Comparison of ENCODE assay signal across 10 cellular contexts in the genomic region with DNA sequence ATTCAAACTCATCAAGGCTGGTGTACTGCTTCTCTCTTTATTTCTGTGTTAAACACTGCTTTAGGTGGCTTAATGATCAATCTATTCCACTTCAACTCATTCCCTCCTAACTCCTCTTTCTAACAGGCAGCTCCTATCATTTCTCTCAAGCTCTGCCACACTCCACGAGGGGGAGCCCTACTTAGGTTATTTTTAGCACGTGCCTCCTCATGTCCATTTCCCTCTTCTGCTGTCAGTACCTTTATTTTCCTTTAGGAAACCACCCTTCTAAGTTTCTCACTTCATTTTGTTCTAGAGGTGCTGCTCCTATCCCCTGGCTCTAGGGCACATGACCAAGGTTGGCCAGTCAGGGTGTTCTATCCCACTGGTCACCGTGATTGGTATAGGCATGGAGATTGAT. TPM values are rescaled to one million over a fixed set of nuclear protein-coding genes. Genes with fewer than 3 reads are reported as not detected.
DNase-seq lines count a peak whose midpoint lies in the region; ATAC-seq and TF ChIP-seq lines count a peak whose summit lies in the region.
"Had no signal": no experiment of that assay in that cellular context is flagged by ENCODE, and none has a peak within 500 bp of the region (broad histone marks: within the 10 kb centered on the region; RNA-seq: fewer than 3 reads in every experiment).

No MANE protein-coding gene starts in this region.

- H3K4me3 ChIP-seq in RWPE2 (ENCODE audit: severe bottlenecking) (no peak overlapping the region), kidney epithelial cell (ENCODE audit: low read depth, low read length) (no peak overlapping the region)

- H3K36me3 Mint-ChIP-seq in activated CD8-positive, alpha-beta memory T cell treated with anti-CD3 and anti-CD28 coated beads, Interleukin-2, amount 10 ng/mL, durations not matched to agents 7 days and 5 days: no peaks in the 10 kb centered on the region

- H3K4me1 Mint-ChIP-seq in activated CD8-positive, alpha-beta memory T cell treated with anti-CD3 and anti-CD28 coated beads, Interleukin-2, amount 10 ng/mL, durations not matched to agents 7 days and 5 days: no peaks in the 10 kb centered on the region

- H3K36me3 ChIP-seq in RWPE2 (ENCODE audit: low read depth) (no peaks in the 10 kb centered on the region), kidney epithelial cell (ENCODE audit: control insufficient read depth, insufficient read depth, low read length) (no peaks in the 10 kb centered on the region)

- no peaks in the 10 kb centered on the region for H3K27me3 ChIP-seq in RWPE2 (ENCODE audit: insufficient read depth, poor library complexity, severe bottlenecking)
- H3K27me3 ChIP-seq in kidney epithelial cell (ENCODE audit: control insufficient read depth, insufficient read depth, low read length): no peaks in the 10 kb centered on the region

- no peak overlapping the region for H3K4me3 Mint-ChIP-seq in activated CD8-positive, alpha-beta memory T cell treated with anti-CD3 and anti-CD28 coated beads, Interleukin-2, amount 10 ng/mL, durations not matched to agents 7 days and 5 days
- H3K4me3 Mint-ChIP-seq: dendritic cell treated with granulocyte-macrophage colony-stimulating factor and Interleukin-4, amounts not matched to agents 40 ng/mL and 50 ng/mL, for 4 days had no signal

- no peak overlapping the region for H3K27ac ChIP-seq in RWPE2 (ENCODE audit: poor library complexity, severe bottlenecking)

- DNase-seq in DMS153 (lab: John Stamatoyannopoulos, UW) (peak; percentile 28), HK-2 (ENCODE audit: unreplicated experiment) (peak; percentile 24), RWPE2 (ENCODE audit: low spot score) (no peak), kidney epithelial cell (ENCODE audit: low read depth) (no peak)
- no peak for DNase-seq in activated CD8-positive, alpha-beta memory T cell treated with anti-CD3 and anti-CD28 coated beads, Interleukin-2, amount 50 U/mL, for 48 hours
- no peak for DNase-seq in activated CD8-positive, alpha-beta memory T cell treated with anti-CD3 and anti-CD28 coated beads, Interleukin-2, amount 10 ng/mL, durations not matched to agents 7 days and 5 days

- no peaks in the 10 kb centered on the region for H3K9me3 ChIP-seq in RWPE2 (ENCODE audit: severe bottlenecking)

- no peaks in the 10 kb centered on the region for H3K27me3 Mint-ChIP-seq in activated CD8-positive, alpha-beta memory T cell treated with anti-CD3 and anti-CD28 coated beads, Interleukin-2, amount 10 ng/mL, durations not matched to agents 7 days and 5 days

- TF ChIP-seq CTCF in RWPE2 (IDR thresholded peaks at IDR 0.05; ENCODE audit: poor library complexity, severe bottlenecking): peak; percentile 53
- TF ChIP-seq CTCF in kidney epithelial cell (IDR thresholded peaks at IDR 0.05; ENCODE audit: insufficient read depth, low read length, poor library complexity, severe bottlenecking): peak; percentile 48

- H3K27ac Mint-ChIP-seq in activated CD8-positive, alpha-beta memory T cell treated with anti-CD3 and anti-CD28 coated beads, Interleukin-2, amount 10 ng/mL, durations not matched to agents 7 days and 5 days: no peak overlapping the region
- H3K27ac Mint-ChIP-seq: dendritic cell treated with granulocyte-macrophage colony-stimulating factor and Interleukin-4, amounts not matched to agents 40 ng/mL and 50 ng/mL, for 4 days had no signal

- CTCF ChIA-PET in activated CD8-positive, alpha-beta memory T cell treated with anti-CD3 and anti-CD28 coated beads, Interleukin-2, amount 10 ng/mL, durations not matched to agents 7 days and 5 days (lab: Charles Lee): no interaction called here

- peaks cover 3% of the 10 kb centered on the region for H3K9me3 Mint-ChIP-seq in activated CD8-positive, alpha-beta memory T cell treated with anti-CD3 and anti-CD28 coated beads, Interleukin-2, amount 10 ng/mL, durations not matched to agents 7 days and 5 days (ENCODE audit: low read depth)

- no peaks in the 10 kb centered on the region for H3K4me1 ChIP-seq in RWPE2 (ENCODE audit: insufficient read depth, poor library complexity, severe bottlenecking)

- ATAC-seq in RWPE2 (ENCODE audit: low read depth) (no peak), HG02870 (IDR thresholded peaks at IDR 0.05; ENCODE audit: unreplicated experiment) (no peak), GM18502 (IDR thresholded peaks at IDR 0.05; ENCODE audit: poor library complexity, unreplicated experiment) (no peak)
- ATAC-seq in activated CD8-positive, alpha-beta memory T cell treated with anti-CD3 and anti-CD28 coated beads, Interleukin-2, amount 10 ng/mL, durations not matched to agents 7 days and 5 days: no peak

RNA-seq across cellular contexts. Expression of a gene that starts 6.7 kb away (rescaled TPM):
- total RNA-seq in kidney epithelial cell: 0.29 and 0.82 TPM in 2 replicates
- not detected for total RNA-seq in activated CD8-positive, alpha-beta memory T cell treated with anti-CD3 and anti-CD28 coated beads, Interleukin-2, amount 10 ng/mL, durations not matched to agents 7 days and 5 days
- total RNA-seq: T-helper 2 cell treated with Interferon-gamma antibody and Interleukin-4, amounts not matched to agents 100 ng/mL and 5 ng/mL, for 36 hours had no signal

Comparison
In these comparisons a context has a peak if more than half of its experiments do, and no peak if none do; other contexts are left out.
1. DNase-seq: peak in DMS153 (single experiment) and HK-2 (single experiment); none in RWPE2 (single experiment), kidney epithelial cell (single experiment), activated CD8-positive, alpha-beta memory T cell treated with anti-CD3 and anti-CD28 coated beads, Interleukin-2, amount 50 U/mL, for 48 hours (single experiment) and activated CD8-positive, alpha-beta memory T cell treated with anti-CD3 and anti-CD28 coated beads, Interleukin-2, amount 10 ng/mL, durations not matched to agents 7 days and 5 days (single experiment).